Comparison of ENCODE assay signal across 21 cellular contexts in the genomic region with DNA sequence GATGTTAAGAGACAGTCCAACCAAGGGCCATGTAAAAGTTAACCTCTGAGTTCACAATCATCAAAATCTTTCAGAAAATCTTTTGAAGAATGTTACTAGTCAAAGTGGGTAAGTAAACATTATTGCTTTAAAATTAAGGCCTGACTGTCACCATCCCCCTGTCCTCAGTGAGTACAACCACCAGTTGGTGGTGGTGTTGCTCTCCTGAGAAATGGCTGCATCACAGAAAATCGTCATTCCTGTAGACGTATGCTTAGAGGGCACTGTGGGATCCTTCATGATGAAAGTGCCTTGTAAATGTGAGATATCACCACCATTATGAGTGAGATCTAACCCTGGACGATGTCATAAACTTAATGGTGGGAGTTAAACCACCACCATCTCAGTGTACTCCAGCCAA.
DNase-seq lines count a peak whose midpoint lies in the region; ATAC-seq and TF ChIP-seq lines count a peak whose summit lies in the region.
"Had no signal": no experiment of that assay in that cellular context is flagged by ENCODE, and none has a peak within 500 bp of the region (broad histone marks: within the 10 kb centered on the region; RNA-seq: fewer than 3 reads in every experiment).

No MANE protein-coding gene starts in this region.

- H3F3A ChIP-seq in OCI-LY1 (ENCODE audit: insufficient read depth, low read length) = no peaks in the 10 kb centered on the region

- no peak overlapping the region for H3K27ac Mint-ChIP-seq in progenitor cell of endocrine pancreas
- no peak overlapping the region for H3K27ac Mint-ChIP-seq in Calu3 (ENCODE audit: unreplicated experiment)
- H3K27ac Mint-ChIP-seq in T-helper 17 cell = no peak overlapping the region

- CTCF ChIA-PET in A673 (lab: Charles Lee) (no interaction called here), Calu3 (lab: Charles Lee) (no interaction called here)

- no peak overlapping the region for H2AFZ ChIP-seq in OCI-LY1 (ENCODE audit: low read length)

- no TSS peak for BruUV-seq in A673 (replicated peaks; lab: Mats Ljungman, UMichigan)
- no TSS peak for BruUV-seq in Calu3 (replicated peaks; lab: Mats Ljungman, UMichigan)

- H3K4me3 ChIP-seq in A673 (ENCODE audit: low read depth, low read length, poor library complexity, severe bottlenecking) (no peak overlapping the region), H7 (ENCODE audit: insufficient read depth, low read depth, low read length) (no peak overlapping the region), OCI-LY1 (ENCODE audit: low read depth, low read length, poor library complexity, severe bottlenecking) (no peak overlapping the region), iPS DF 6.9 (ENCODE audit: low read length) (no peak overlapping the region)
- H3K4me3 ChIP-seq: HAP-1, thoracic aorta had no signal

- no peak overlapping the region for H3K4me2 ChIP-seq in OCI-LY1 (ENCODE audit: low read length)

- H3K36me3 ChIP-seq in A673 (ENCODE audit: insufficient read depth, low read length, poor library complexity, severe bottlenecking) (no peaks in the 10 kb centered on the region), H7 (replicated peaks; ENCODE audit: control insufficient read depth, insufficient read depth, low read length) (no peaks in the 10 kb centered on the region), OCI-LY1 (ENCODE audit: insufficient read depth, low read length) (no peaks in the 10 kb centered on the region), iPS DF 6.9 (ENCODE audit: control insufficient read depth, insufficient read depth, low read length) (no peaks in the 10 kb centered on the region)
- H3K36me3 ChIP-seq: HAP-1, thoracic aorta had no signal

- H4K20me1 ChIP-seq in OCI-LY1 (ENCODE audit: insufficient read depth, low read length) = no peaks in the 10 kb centered on the region

- H3K27ac ChIP-seq in A673 (ENCODE audit: low read depth, low read length, poor library complexity, severe bottlenecking) = no peak overlapping the region
- H3K27ac ChIP-seq in OCI-LY1 (ENCODE audit: low read depth, low read length, poor library complexity, severe bottlenecking) = no peak overlapping the region
- H3K27ac ChIP-seq in iPS DF 6.9 (ENCODE audit: low read length) = no peak overlapping the region
- no peak overlapping the region for H3K27ac ChIP-seq in caudate nucleus (ENCODE audit: low read depth, low read length)
- H3K27ac ChIP-seq: thoracic aorta had no signal

- H3K79me2 ChIP-seq in OCI-LY1 (ENCODE audit: insufficient read depth, low read length) = no peaks in the 10 kb centered on the region

- H3K4me3 Mint-ChIP-seq in progenitor cell of endocrine pancreas (ENCODE audit: low read depth) = no peak overlapping the region
- H3K4me3 Mint-ChIP-seq in Calu3 (ENCODE audit: low read depth, unreplicated experiment) = no peak overlapping the region
- no peak overlapping the region for H3K4me3 Mint-ChIP-seq in T-helper 17 cell

- peak; percentile 47; the same call in 1 of the 2 replicates for TF ChIP-seq CTCF in A673 (conservative IDR thresholded peaks at IDR 0.05; ENCODE audit: low read depth, low read length)
- peak; percentile 38 for TF ChIP-seq CTCF in OCI-LY1 (IDR thresholded peaks at IDR 0.05; ENCODE audit: low read length)
- no peak for TF ChIP-seq CTCF in progenitor cell of endocrine pancreas (IDR thresholded peaks at IDR 0.05; ENCODE audit: unreplicated experiment)
- TF ChIP-seq CTCF in Calu3 (IDR thresholded peaks at IDR 0.05; ENCODE audit: unreplicated experiment) = no peak

- H3K4me1 ChIP-seq in A673 (ENCODE audit: insufficient read depth, low read length, poor library complexity, severe bottlenecking) = no peaks in the 10 kb centered on the region
- no peaks in the 10 kb centered on the region for H3K4me1 ChIP-seq in OCI-LY1 (ENCODE audit: insufficient read depth, low read length, severe bottlenecking)
- H3K4me1 ChIP-seq in iPS DF 6.9 (ENCODE audit: control insufficient read depth, insufficient read depth, low read length) = no peaks in the 10 kb centered on the region

- H3K36me3 Mint-ChIP-seq in progenitor cell of endocrine pancreas (ENCODE audit: insufficient read depth) = peaks cover 1% of the 10 kb centered on the region
- H3K36me3 Mint-ChIP-seq in Calu3 (ENCODE audit: insufficient read depth, unreplicated experiment) = no peaks in the 10 kb centered on the region
- no peaks in the 10 kb centered on the region for H3K36me3 Mint-ChIP-seq in T-helper 17 cell (ENCODE audit: low read depth)

- intact Hi-C loops in A673 (cut with micrococcal nuclease; ENCODE audit: unreplicated experiment) (no loop called here), Calu3 (cut with micrococcal nuclease; ENCODE audit: unreplicated experiment) (no loop called here)

- ATAC-seq in T-helper 17 cell = no peak
- ATAC-seq: left cardiac atrium had no signal

- DNase-seq in A673 (ENCODE audit: low spot score) (peak; percentile 29), H7 (peak; percentile 35), iPS DF 6.9 (ENCODE audit: low read depth, low spot score) (peak; percentile 4), progenitor cell of endocrine pancreas (ENCODE audit: low spot score, unreplicated experiment) (no peak), Calu3 (no peak), T-helper 17 cell (no peak), caudate nucleus (lab: John Stamatoyannopoulos, UW) (no peak)
- DNase-seq: activated CD4-positive, alpha-beta T cell treated with anti-CD3 and anti-CD28 coated beads for 48 hours; activated CD8-positive, alpha-beta memory T cell treated with anti-CD3 and anti-CD28 coated beads, Interleukin-2, amount 50 U/mL, for 4 hours; activated gamma-delta T cell; anterior cingulate cortex; effector memory CD4-positive, alpha-beta T cell; hypothalamus; Kasumi-1; left cardiac atrium; NCI-H146; NCI-H226; stimulated activated CD4-positive, alpha-beta T cell treated with anti-CD3 and anti-CD28 coated beads, Interleukin-4, amount 100 ng/mL, for 1 hour had no signal

- H3K27me3 ChIP-seq in A673 (replicated peaks; ENCODE audit: insufficient read depth, low read depth, low read length, poor library complexity) = no peaks in the 10 kb centered on the region
- no peaks in the 10 kb centered on the region for H3K27me3 ChIP-seq in H7 (ENCODE audit: control insufficient read depth, insufficient read depth, low read length)
- H3K27me3 ChIP-seq in OCI-LY1 (ENCODE audit: insufficient read depth, low read length) = no peaks in the 10 kb centered on the region
- no peaks in the 10 kb centered on the region for H3K27me3 ChIP-seq in iPS DF 6.9 (ENCODE audit: control insufficient read depth, insufficient read depth, low read length)

- no peaks in the 10 kb centered on the region for H3K9me2 ChIP-seq in OCI-LY1 (ENCODE audit: low read depth, low read length)

- peaks cover 6% of the 10 kb centered on the region for H3K9me3 Mint-ChIP-seq in progenitor cell of endocrine pancreas (ENCODE audit: low read depth)
- peaks cover 6% of the 10 kb centered on the region for H3K9me3 Mint-ChIP-seq in Calu3 (ENCODE audit: low read depth, unreplicated experiment)

- POLR2A ChIA-PET in A673 (lab: Charles Lee; ENCODE audit: low non-redundant PET) = no interaction called here

- no CpG with 5 or more reads among the region's 3 CpGs for WGBS in iPS DF 6.9 (ENCODE audit: insufficient coverage, insufficient read length)

- H3K9me3 ChIP-seq in A673 (ENCODE audit: low read depth, low read length, poor library complexity, severe bottlenecking) (no peaks in the 10 kb centered on the region), OCI-LY1 (ENCODE audit: low read length) (no peaks in the 10 kb centered on the region), iPS DF 6.9 (ENCODE audit: control insufficient read depth, insufficient read depth, low read length) (no peaks in the 10 kb centered on the region), T-helper 17 cell (ENCODE audit: control insufficient read depth, low read length, poor library complexity, severe bottlenecking) (no peaks in the 10 kb centered on the region)
- H3K9me3 ChIP-seq: HAP-1, thoracic aorta had no signal

- peaks cover 2% of the 10 kb centered on the region for H3K4me1 Mint-ChIP-seq in progenitor cell of endocrine pancreas (ENCODE audit: low read depth)
- no peaks in the 10 kb centered on the region for H3K4me1 Mint-ChIP-seq in Calu3 (ENCODE audit: low read depth, unreplicated experiment)
- H3K4me1 Mint-ChIP-seq in T-helper 17 cell = peaks cover 2% of the 10 kb centered on the region

- H3K27me3 Mint-ChIP-seq in progenitor cell of endocrine pancreas = no peaks in the 10 kb centered on the region
- no peaks in the 10 kb centered on the region for H3K27me3 Mint-ChIP-seq in Calu3 (ENCODE audit: unreplicated experiment)
- peaks cover 5% of the 10 kb centered on the region for H3K27me3 Mint-ChIP-seq in T-helper 17 cell

- no peak overlapping the region for H3K9ac ChIP-seq in OCI-LY1 (ENCODE audit: low read length)

Comparison
In these comparisons a context has a peak if more than half of its experiments do, and no peak if none do; other contexts are left out.
1. DNase-seq: peak in A673 (single experiment), H7 (single experiment) and iPS DF 6.9 (single experiment); none in progenitor cell of endocrine pancreas (single experiment), Calu3 (single experiment), T-helper 17 cell (0 of 3) and caudate nucleus (0 of 61).
2. CTCF ChIP-seq: peak in A673 (single experiment) and OCI-LY1 (single experiment); none in progenitor cell of endocrine pancreas (single experiment) and Calu3 (single experiment).